Comparison of ENCODE assay signal across 12 cellular contexts in genomic region chr2:54588244-54588899, GRCh38.
DNase-seq lines count a peak whose midpoint lies in the region; ATAC-seq and TF ChIP-seq lines count a peak whose summit lies in the region.
"Had no signal": no experiment of that assay in that cellular context is flagged by ENCODE, and none has a peak within 500 bp of the region (broad histone marks: within the 10 kb centered on the region; RNA-seq: fewer than 3 reads in every experiment).

No MANE protein-coding gene starts in this region.

- POLR2A ChIA-PET in HEK293 (lab: Yijun Ruan, JAX): no interaction called here
- POLR2A ChIA-PET in naive thymus-derived CD4-positive, alpha-beta T cell (lab: Charles Lee): interaction anchor here (0.6 to 12.0 kb wide), 10 partner anchors 9 to 30 kb away, joined by 3 to 223 read pairs (median 22); no protein-coding TSS in a partner anchor

- H3K4me3 Mint-ChIP-seq in activated T-helper 2 cell treated with anti-CD3 and anti-CD28 coated beads, Interferon-gamma antibody, Interleukin-2, Interleukin-4, amounts not matched to agents 10 μg/mL and 5 μg/mL and 100 μg/mL, durations not matched to agents 14 hours and 24 hours and 36 hours (ENCODE audit: low read depth): no peak overlapping the region
- peak overlapping the region; percentile 51 to 93 (median 73) for H3K4me3 Mint-ChIP-seq in naive thymus-derived CD4-positive, alpha-beta T cell

- H3K9me3 ChIP-seq in HEK293 (ENCODE audit: control insufficient read depth, insufficient read depth, low read depth, low read length): no peaks in the 10 kb centered on the region
- no peaks in the 10 kb centered on the region for H3K9me3 ChIP-seq in naive thymus-derived CD4-positive, alpha-beta T cell (ENCODE audit: control insufficient read depth in 2 of 3, low read length in 3 of 3)

- CTCF ChIA-PET in HEK293 (lab: Yijun Ruan, JAX): no interaction called here
- CTCF ChIA-PET in naive thymus-derived CD4-positive, alpha-beta T cell (lab: Charles Lee): interaction anchor here (0.6 to 1.2 kb wide), 2 partner anchors 14 to 453 kb away, joined by 5 read pairs; no protein-coding TSS in a partner anchor

- peak; percentile 39 for DNase-seq in DMS53 (lab: John Stamatoyannopoulos, UW)
- no peak for DNase-seq in DMS53 treated with DMSO at 0.1 percent for 48 hours (lab: John Stamatoyannopoulos, UW; ENCODE audit: unreplicated experiment)
- DNase-seq in activated T-helper 2 cell treated with anti-CD3 and anti-CD28 coated beads, Interferon-gamma antibody, Interleukin-2, Interleukin-4, amounts not matched to agents 10 μg/mL and 5 μg/mL and 100 μg/mL, durations not matched to agents 14 hours and 24 hours and 36 hours (ENCODE audit: low spot score): no peak
- DNase-seq in naive thymus-derived CD4-positive, alpha-beta T cell: no peak
- no peak for DNase-seq in foreskin fibroblast
- DNase-seq: activated gamma-delta T cell treated with Interleukin-2 at 50 U/mL for 16 hours, NCI-H510A, retina had no signal

- H3K9me3 Mint-ChIP-seq in activated T-helper 2 cell treated with anti-CD3 and anti-CD28 coated beads, Interferon-gamma antibody, Interleukin-2, Interleukin-4, amounts not matched to agents 10 μg/mL and 5 μg/mL and 100 μg/mL, durations not matched to agents 14 hours and 24 hours and 36 hours: no peaks in the 10 kb centered on the region
- peaks cover 0 to 1% (median 0%) of the 10 kb centered on the region in 11 donors for H3K9me3 Mint-ChIP-seq in naive thymus-derived CD4-positive, alpha-beta T cell

- H3K27me3 ChIP-seq in naive thymus-derived CD4-positive, alpha-beta T cell (ENCODE audit: control insufficient read depth in 2 of 2, insufficient read depth in 2 of 2, low read length in 2 of 2): no peaks in the 10 kb centered on the region

- peaks cover 12% of the 10 kb centered on the region for H3K36me3 Mint-ChIP-seq in activated T-helper 2 cell treated with anti-CD3 and anti-CD28 coated beads, Interferon-gamma antibody, Interleukin-2, Interleukin-4, amounts not matched to agents 10 μg/mL and 5 μg/mL and 100 μg/mL, durations not matched to agents 14 hours and 24 hours and 36 hours (ENCODE audit: low read depth)
- peaks cover 0 to 13% (median under 1%) of the 10 kb centered on the region in 5 donors for H3K36me3 Mint-ChIP-seq in naive thymus-derived CD4-positive, alpha-beta T cell

- no peaks in the 10 kb centered on the region; a peak in 1 of 3 replicates for H3K36me3 ChIP-seq in HEK293 (ENCODE audit: control insufficient read depth in 2 of 2, insufficient read depth in 1 of 2, low read length in 2 of 2)
- no peaks in the 10 kb centered on the region for H3K36me3 ChIP-seq in naive thymus-derived CD4-positive, alpha-beta T cell (ENCODE audit: control insufficient read depth in 2 of 3, insufficient read depth in 3 of 3, low read length in 3 of 3)

- peaks cover 42% of the 10 kb centered on the region for H3K4me1 ChIP-seq in HEK293 (ENCODE audit: control insufficient read depth, insufficient read depth, low read length)
- peaks cover 69 to 93% of the 10 kb centered on the region in 2 donors for H3K4me1 ChIP-seq in naive thymus-derived CD4-positive, alpha-beta T cell (ENCODE audit: control insufficient read depth in 2 of 2, insufficient read depth in 2 of 2, low read length in 2 of 2)

- no peak for ATAC-seq in naive thymus-derived CD4-positive, alpha-beta T cell
- ATAC-seq in GM18498 (IDR thresholded peaks at IDR 0.05; ENCODE audit: unreplicated experiment) (no peak), GM18873 (IDR thresholded peaks at IDR 0.05; ENCODE audit: low FRiP score, unreplicated experiment) (no peak)

- TF ChIP-seq CTCF in HEK293 (tag by site-specific recombination; IDR thresholded peaks at IDR 0.05): no peak
- no peak for TF ChIP-seq CTCF in foreskin fibroblast (IDR thresholded peaks at IDR 0.05; ENCODE audit: low read depth, low read length)

- H3K27me3 Mint-ChIP-seq in activated T-helper 2 cell treated with anti-CD3 and anti-CD28 coated beads, Interferon-gamma antibody, Interleukin-2, Interleukin-4, amounts not matched to agents 10 μg/mL and 5 μg/mL and 100 μg/mL, durations not matched to agents 14 hours and 24 hours and 36 hours (ENCODE audit: low read depth): no peaks in the 10 kb centered on the region
- no peaks in the 10 kb centered on the region for H3K27me3 Mint-ChIP-seq in naive thymus-derived CD4-positive, alpha-beta T cell

- H3K27ac Mint-ChIP-seq in activated T-helper 2 cell treated with anti-CD3 and anti-CD28 coated beads, Interferon-gamma antibody, Interleukin-2, Interleukin-4, amounts not matched to agents 10 μg/mL and 5 μg/mL and 100 μg/mL, durations not matched to agents 14 hours and 24 hours and 36 hours: peak overlapping the region; percentile 74
- peak overlapping the region; percentile 82 to 98 (median 96) for H3K27ac Mint-ChIP-seq in naive thymus-derived CD4-positive, alpha-beta T cell

- H3K4me1 Mint-ChIP-seq in activated T-helper 2 cell treated with anti-CD3 and anti-CD28 coated beads, Interferon-gamma antibody, Interleukin-2, Interleukin-4, amounts not matched to agents 10 μg/mL and 5 μg/mL and 100 μg/mL, durations not matched to agents 14 hours and 24 hours and 36 hours (ENCODE audit: low read depth): peaks cover 79% of the 10 kb centered on the region
- peaks cover 67 to 100% (median 97%) of the 10 kb centered on the region in 7 donors for H3K4me1 Mint-ChIP-seq in naive thymus-derived CD4-positive, alpha-beta T cell

- no peak overlapping the region for H3K27ac ChIP-seq in HEK293 (ENCODE audit: extremely low read depth, low read depth, low read length)
- peak overlapping the region; percentile 70 for H3K27ac ChIP-seq in naive thymus-derived CD4-positive, alpha-beta T cell (ENCODE audit: low read depth, low read length)
- H3K27ac ChIP-seq: 22Rv1 had no signal

- intact Hi-C loops in activated T-helper 2 cell treated with anti-CD3 and anti-CD28 coated beads, Interferon-gamma antibody, Interleukin-2, Interleukin-4, amounts not matched to agents 10 μg/mL and 5 μg/mL and 100 μg/mL, durations not matched to agents 14 hours and 24 hours and 36 hours (cut with micrococcal nuclease): loop anchor here (2.0 kb wide), 1 partner anchor 14 kb away; no protein-coding TSS in a partner anchor
- intact Hi-C loops in naive thymus-derived CD4-positive, alpha-beta T cell (cut with micrococcal nuclease): loop anchor here (1.0 to 10.0 kb wide), 3 partner anchors 8 to 644 kb away; partner anchors contain the start of genes CLHC1 (in 1 of the 2), RPS27A (in 1 of the 2) and RTN4 (in 1 of the 2)

- H3K4me3 ChIP-seq in HEK293 (ENCODE audit: low read depth, low read length) (no peak overlapping the region), foreskin fibroblast (ENCODE audit: low read depth in 1 of 2, low read length in 2 of 2) (no peak overlapping the region)
- peak overlapping the region; percentile 27 for H3K4me3 ChIP-seq in naive thymus-derived CD4-positive, alpha-beta T cell (ENCODE audit: low read length)

TF ChIP-seq in HEK293, 187 proteins besides CTCF, POLR2A, EP300 and RAD21:
- TF ChIP-seq GLIS2 (tag by site-specific recombination; IDR thresholded peaks at IDR 0.05) (no peak), EGR2 (tag by site-specific recombination; IDR thresholded peaks at IDR 0.05; ENCODE audit: low read depth) (peak; percentile 58; the same call in 1 of the 2 replicates), ZFHX2 (tag by site-specific recombination; conservative IDR thresholded peaks at IDR 0.05) (peak; percentile 54)
